In the genomic region with DNA sequence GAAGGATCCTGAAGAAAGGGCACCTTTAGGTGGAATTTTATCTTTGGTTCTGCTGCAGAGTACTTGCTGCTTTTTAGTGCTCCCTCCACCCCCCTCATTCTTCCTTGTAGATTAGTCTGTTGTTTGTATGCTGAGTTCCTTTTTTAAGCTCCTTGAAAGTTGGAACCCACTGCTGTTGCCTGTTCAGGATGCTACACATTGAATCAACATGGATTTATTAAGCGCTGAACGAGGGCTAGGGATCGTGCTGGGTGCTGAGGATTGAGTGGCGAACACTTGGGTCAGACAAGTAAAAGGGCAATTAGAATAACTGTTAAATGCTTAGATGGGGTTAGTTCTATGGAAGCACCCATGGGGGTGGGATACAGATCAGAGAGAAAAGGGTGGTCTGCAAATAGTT, we compare ENCODE assay signal across 8 cellular contexts. TPM values are rescaled to one million over a fixed set of nuclear protein-coding genes. Genes with fewer than 3 reads are reported as not detected.
DNase-seq lines count a peak whose midpoint lies in the region; ATAC-seq and TF ChIP-seq lines count a peak whose summit lies in the region.

No MANE protein-coding gene starts in this region.

- H3K9ac ChIP-seq in HCT116 (ENCODE audit: low read length) (peak overlapping the region; percentile 88; the same call in 1 of the 2 replicates), smooth muscle cell (ENCODE audit: low read depth) (peak overlapping the region; percentile 59)

- H3F3A ChIP-seq in smooth muscle cell (ENCODE audit: low read depth) = peaks cover 62% of the 10 kb centered on the region

- RAD21 ChIA-PET in HCT116 (lab: Charles Lee; ENCODE audit: low non-redundant PET in 1 of 2, low total read pairs in 2 of 2, uncharacterized antibody in 2 of 2, unreplicated experiment in 2 of 2) = no interaction called here

- WGBS in smooth muscle cell (ENCODE audit: low lambda C conversion rate) = 90% methylated on average over 4 of the region's 4 CpGs

- peaks cover 46 to 77% of the 10 kb centered on the region in 2 experiments for H3K4me1 ChIP-seq in HCT116 (ENCODE audit: control insufficient read depth in 1 of 2, insufficient read depth in 2 of 2, low read length in 2 of 2)
- H3K4me1 ChIP-seq in left ventricle myocardium inferior = peaks cover 74% of the 10 kb centered on the region
- peaks cover 8% of the 10 kb centered on the region for H3K4me1 ChIP-seq in smooth muscle cell (ENCODE audit: low read depth)

- H3K36me3 ChIP-seq in HCT116 (ENCODE audit: control insufficient read depth in 1 of 2, insufficient read depth in 2 of 2, low read length in 2 of 2) (no peaks in the 10 kb centered on the region), left ventricle myocardium inferior (no peaks in the 10 kb centered on the region), smooth muscle cell (ENCODE audit: low read depth) (no peaks in the 10 kb centered on the region)

- TF ChIP-seq RAD21 in HCT116 (IDR thresholded peaks at IDR 0.05; ENCODE audit: low read depth) = no peak

- TF ChIP-seq CTCF in HCT116 (IDR thresholded peaks at IDR 0.05 in 2 of 3, conservative IDR thresholded peaks at IDR 0.05 in 1 of 3; ENCODE audit: borderline replicate concordance in 1 of 3, insufficient read depth in 1 of 3, low read depth in 2 of 3, low read length in 2 of 3) = no peak
- TF ChIP-seq CTCF in VCaP (conservative IDR thresholded peaks at IDR 0.05) = no peak
- no peak for TF ChIP-seq CTCF in left ventricle myocardium inferior (IDR thresholded peaks at IDR 0.05; ENCODE audit: borderline replicate concordance)
- TF ChIP-seq CTCF in smooth muscle cell (IDR thresholded peaks at IDR 0.05; ENCODE audit: borderline replicate concordance, insufficient read depth, poor library complexity, severe bottlenecking) = no peak

- no peak for DNase-seq in HCT116 (ENCODE audit: low read depth, low spot score)
- no peak for DNase-seq in left ventricle myocardium inferior
- DNase-seq in smooth muscle cell (lab: John Stamatoyannopoulos, UW; ENCODE audit: unreplicated experiment) = no peak
- no peak for DNase-seq in pons (ENCODE audit: low spot score)

- H3K4me2 ChIP-seq in HCT116 (ENCODE audit: low read length) (peak overlapping the region; percentile 91), smooth muscle cell (peak overlapping the region; percentile 82)

- POLR2A ChIA-PET in HCT116 (lab: Charles Lee) = interaction anchor here (1.4 to 4.3 kb wide), 2 partner anchors 15 to 21 kb away, joined by 4 to 18 read pairs; no protein-coding TSS in a partner anchor

- no peak for TF ChIP-seq POLR2A in HCT116 (IDR thresholded peaks at IDR 0.05; ENCODE audit: borderline replicate concordance, extremely low read depth, insufficient read depth, insufficient read length)

- H3K9me3 ChIP-seq in HCT116 (ENCODE audit: control insufficient read depth in 1 of 2, insufficient read depth in 1 of 2, low read depth in 1 of 2, low read length in 2 of 2) (peaks cover 0 to 9% of the 10 kb centered on the region in 2 experiments; a peak in 1 of 4 replicates), left ventricle myocardium inferior (replicated peaks) (peaks cover 32% of the 10 kb centered on the region), smooth muscle cell (replicated peaks; ENCODE audit: low read depth) (no peaks in the 10 kb centered on the region)

- H3K4me3 ChIP-seq in HCT116 (replicated peaks in 1 of 2; ENCODE audit: low read depth in 1 of 2, low read length in 2 of 2) = peak overlapping the region in 1 of 2 experiments; percentile 80; a peak in 2 of 4 replicates
- H3K4me3 ChIP-seq in left ventricle myocardium inferior = peak overlapping the region; percentile 79
- H3K4me3 ChIP-seq in smooth muscle cell = peak overlapping the region; percentile 75

- H3K27ac ChIP-seq in HCT116 (ENCODE audit: low read depth, low read length) = peak overlapping the region; percentile 83
- H3K27ac ChIP-seq in VCaP = peak overlapping the region; percentile 83
- H3K27ac ChIP-seq in left ventricle myocardium inferior (replicated peaks) = peak overlapping the region; percentile 99
- H3K27ac ChIP-seq in smooth muscle cell (ENCODE audit: low read depth) = peak overlapping the region; percentile 94

- CTCF ChIA-PET in HCT116 (lab: Charles Lee) = no interaction called here

- H3K79me2 ChIP-seq in HCT116 (ENCODE audit: insufficient read depth, low read length) (peaks cover 20% of the 10 kb centered on the region), smooth muscle cell (ENCODE audit: low read depth) (no peaks in the 10 kb centered on the region)

- no peak overlapping the region for H2AFZ ChIP-seq in HCT116 (ENCODE audit: low read depth, low read length, poor library complexity, severe bottlenecking)
- peak overlapping the region; percentile 74 for H2AFZ ChIP-seq in smooth muscle cell (ENCODE audit: low read depth)

- no peaks in the 10 kb centered on the region for H3K9me2 ChIP-seq in HCT116 (ENCODE audit: insufficient read depth)

- no peaks in the 10 kb centered on the region for H4K20me1 ChIP-seq in HCT116 (ENCODE audit: insufficient read depth)
- no peaks in the 10 kb centered on the region for H4K20me1 ChIP-seq in smooth muscle cell (ENCODE audit: low read depth)

- intact Hi-C loops in HCT116 (cut with micrococcal nuclease) (loop anchor here (5.0 kb wide), 1 partner anchor 228 kb away; a partner anchor contains a TSS), left ventricle myocardium inferior (cut with micrococcal nuclease) (no loop called here)

- BruUV-seq in HCT116 (replicated peaks; lab: Mats Ljungman, UMichigan) = no TSS peak

- no peak for ATAC-seq in HCT116
- ATAC-seq in HG03159 (IDR thresholded peaks at IDR 0.05; ENCODE audit: unreplicated experiment) = no peak
- no peak for ATAC-seq in GM21526 (IDR thresholded peaks at IDR 0.05; ENCODE audit: low FRiP score, unreplicated experiment)
- ATAC-seq in HG03354 (IDR thresholded peaks at IDR 0.05; ENCODE audit: poor library complexity, severe bottlenecking, unreplicated experiment) = no peak

- H3K27me3 ChIP-seq in HCT116 (ENCODE audit: insufficient read depth, low read length) (no peaks in the 10 kb centered on the region), left ventricle myocardium inferior (ENCODE audit: low read depth) (no peaks in the 10 kb centered on the region), smooth muscle cell (ENCODE audit: low read depth) (no peaks in the 10 kb centered on the region)

TF ChIP-seq in HCT116, 20 proteins besides CTCF, POLR2A, EP300 and RAD21 (continues in another document):
- TF ChIP-seq, protein P1, sequence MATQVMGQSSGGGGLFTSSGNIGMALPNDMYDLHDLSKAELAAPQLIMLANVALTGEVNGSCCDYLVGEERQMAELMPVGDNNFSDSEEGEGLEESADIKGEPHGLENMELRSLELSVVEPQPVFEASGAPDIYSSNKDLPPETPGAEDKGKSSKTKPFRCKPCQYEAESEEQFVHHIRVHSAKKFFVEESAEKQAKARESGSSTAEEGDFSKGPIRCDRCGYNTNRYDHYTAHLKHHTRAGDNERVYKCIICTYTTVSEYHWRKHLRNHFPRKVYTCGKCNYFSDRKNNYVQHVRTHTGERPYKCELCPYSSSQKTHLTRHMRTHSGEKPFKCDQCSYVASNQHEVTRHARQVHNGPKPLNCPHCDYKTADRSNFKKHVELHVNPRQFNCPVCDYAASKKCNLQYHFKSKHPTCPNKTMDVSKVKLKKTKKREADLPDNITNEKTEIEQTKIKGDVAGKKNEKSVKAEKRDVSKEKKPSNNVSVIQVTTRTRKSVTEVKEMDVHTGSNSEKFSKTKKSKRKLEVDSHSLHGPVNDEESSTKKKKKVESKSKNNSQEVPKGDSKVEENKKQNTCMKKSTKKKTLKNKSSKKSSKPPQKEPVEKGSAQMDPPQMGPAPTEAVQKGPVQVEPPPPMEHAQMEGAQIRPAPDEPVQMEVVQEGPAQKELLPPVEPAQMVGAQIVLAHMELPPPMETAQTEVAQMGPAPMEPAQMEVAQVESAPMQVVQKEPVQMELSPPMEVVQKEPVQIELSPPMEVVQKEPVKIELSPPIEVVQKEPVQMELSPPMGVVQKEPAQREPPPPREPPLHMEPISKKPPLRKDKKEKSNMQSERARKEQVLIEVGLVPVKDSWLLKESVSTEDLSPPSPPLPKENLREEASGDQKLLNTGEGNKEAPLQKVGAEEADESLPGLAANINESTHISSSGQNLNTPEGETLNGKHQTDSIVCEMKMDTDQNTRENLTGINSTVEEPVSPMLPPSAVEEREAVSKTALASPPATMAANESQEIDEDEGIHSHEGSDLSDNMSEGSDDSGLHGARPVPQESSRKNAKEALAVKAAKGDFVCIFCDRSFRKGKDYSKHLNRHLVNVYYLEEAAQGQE (IDR thresholded peaks at IDR 0.05; ENCODE audit: low read depth) = no peak
- TF ChIP-seq, protein P2, sequence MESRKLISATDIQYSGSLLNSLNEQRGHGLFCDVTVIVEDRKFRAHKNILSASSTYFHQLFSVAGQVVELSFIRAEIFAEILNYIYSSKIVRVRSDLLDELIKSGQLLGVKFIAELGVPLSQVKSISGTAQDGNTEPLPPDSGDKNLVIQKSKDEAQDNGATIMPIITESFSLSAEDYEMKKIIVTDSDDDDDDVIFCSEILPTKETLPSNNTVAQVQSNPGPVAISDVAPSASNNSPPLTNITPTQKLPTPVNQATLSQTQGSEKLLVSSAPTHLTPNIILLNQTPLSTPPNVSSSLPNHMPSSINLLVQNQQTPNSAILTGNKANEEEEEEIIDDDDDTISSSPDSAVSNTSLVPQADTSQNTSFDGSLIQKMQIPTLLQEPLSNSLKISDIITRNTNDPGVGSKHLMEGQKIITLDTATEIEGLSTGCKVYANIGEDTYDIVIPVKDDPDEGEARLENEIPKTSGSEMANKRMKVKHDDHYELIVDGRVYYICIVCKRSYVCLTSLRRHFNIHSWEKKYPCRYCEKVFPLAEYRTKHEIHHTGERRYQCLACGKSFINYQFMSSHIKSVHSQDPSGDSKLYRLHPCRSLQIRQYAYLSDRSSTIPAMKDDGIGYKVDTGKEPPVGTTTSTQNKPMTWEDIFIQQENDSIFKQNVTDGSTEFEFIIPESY (IDR thresholded peaks at IDR 0.05; ENCODE audit: extremely low read depth, insufficient replicate concordance, low read length) = no peak
- no peak for TF ChIP-seq POLR2AphosphoS5 (IDR thresholded peaks at IDR 0.05; ENCODE audit: low read depth, low read length)
- TF ChIP-seq SRF (IDR thresholded peaks at IDR 0.05; ENCODE audit: low read depth) = no peak
- no peak for TF ChIP-seq SP1 (IDR thresholded peaks at IDR 0.05; ENCODE audit: low read depth)
- TF ChIP-seq, protein P3, sequence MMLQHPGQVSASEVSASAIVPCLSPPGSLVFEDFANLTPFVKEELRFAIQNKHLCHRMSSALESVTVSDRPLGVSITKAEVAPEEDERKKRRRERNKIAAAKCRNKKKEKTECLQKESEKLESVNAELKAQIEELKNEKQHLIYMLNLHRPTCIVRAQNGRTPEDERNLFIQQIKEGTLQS (IDR thresholded peaks at IDR 0.05) = no peak
- no peak for TF ChIP-seq CEBPB (IDR thresholded peaks at IDR 0.05; ENCODE audit: low read depth)
- TF ChIP-seq, protein P4, sequence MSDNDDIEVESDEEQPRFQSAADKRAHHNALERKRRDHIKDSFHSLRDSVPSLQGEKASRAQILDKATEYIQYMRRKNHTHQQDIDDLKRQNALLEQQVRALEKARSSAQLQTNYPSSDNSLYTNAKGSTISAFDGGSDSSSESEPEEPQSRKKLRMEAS (IDR thresholded peaks at IDR 0.05) = no peak

RNA-seq across cellular contexts. Expression of a gene that starts 0.9 kb away (rescaled TPM):
- total RNA-seq in HCT116 (2021; ENCODE audit: unreplicated experiment) (26.9 TPM), left ventricle myocardium inferior (13.9 TPM), smooth muscle cell (11.2 and 12.0 TPM in 2 replicates)
- polyA plus RNA-seq in HCT116 (2012) = 24.5 and 31.4 TPM in 2 replicates
- polyA plus RNA-seq in smooth muscle cell = 7.3 and 11.1 TPM in 2 replicates
